In the genomic region with DNA sequence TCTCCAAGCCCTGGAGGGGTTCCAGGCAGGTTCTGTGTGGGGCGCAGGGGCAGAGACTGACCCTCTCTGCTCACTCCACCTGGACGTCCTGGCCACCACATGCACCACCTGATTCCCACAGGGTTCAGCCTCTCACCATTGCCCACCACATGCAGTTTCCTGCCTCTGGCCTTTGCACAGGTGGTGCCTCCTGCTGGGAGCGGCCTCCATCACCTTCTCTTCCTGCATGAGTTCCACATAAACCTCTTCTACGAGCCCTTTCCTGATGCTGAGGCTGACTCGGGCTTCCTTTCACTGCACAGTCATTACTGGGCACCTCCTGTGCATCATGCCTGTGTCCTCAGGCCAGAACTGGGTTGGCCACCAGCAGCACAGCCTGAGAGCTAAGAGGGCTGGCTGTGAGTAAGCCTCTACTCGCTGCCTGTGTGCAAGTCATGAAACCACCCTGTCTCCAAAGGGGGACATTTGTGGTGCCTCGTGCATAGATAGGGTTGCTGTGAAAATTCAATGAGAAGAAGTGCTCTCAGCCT, we compare ENCODE assay signal across 36 cellular contexts. TPM values are rescaled to one million over a fixed set of nuclear protein-coding genes. Genes with fewer than 3 reads are reported as not detected.
DNase-seq lines count a peak whose midpoint lies in the region; ATAC-seq, FAIRE-seq and TF ChIP-seq lines count a peak whose summit lies in the region.
"Had no signal": no experiment of that assay in that cellular context is flagged by ENCODE, and none has a peak within 500 bp of the region (broad histone marks: within the 10 kb centered on the region; RNA-seq: fewer than 3 reads in every experiment).

No MANE protein-coding gene starts in this region.

- no peaks in the 10 kb centered on the region for H3K9me3 Mint-ChIP-seq in neural progenitor cell
- H3K9me3 Mint-ChIP-seq: activated naive CD8-positive, alpha-beta T cell treated with anti-CD3 and anti-CD28 coated beads for 36 hours; activated T-helper 2 cell treated with anti-CD3 and anti-CD28 coated beads, Interferon-gamma antibody, Interleukin-2, Interleukin-4, amounts not matched to agents 10 μg/mL and 5 μg/mL and 100 μg/mL, durations not matched to agents 14 hours and 24 hours and 36 hours; neural crest cell; T-helper 1 cell treated with Interleukin-12 subunit alpha and Interleukin-12 subunit beta and Interleukin-4 antibody, amounts not matched to agents 30 μg/mL and 1 μg/mL, for 36 hours had no signal

- RAD21 ChIA-PET in GM12878 (lab: Charles Lee; ENCODE audit: unreplicated experiment): no interaction called here

- H3K9me3 ChIP-seq in GM12878 (replicated peaks; ENCODE audit: control insufficient read depth, insufficient read depth, low read length) (no peaks in the 10 kb centered on the region), neural progenitor cell (ENCODE audit: low read depth) (no peaks in the 10 kb centered on the region)
- H3K9me3 ChIP-seq: BLaER1 treated with 17β-estradiol and CSF1 and Interleukin-3, amounts not matched to agents 10 nM and 100 nM; Caco-2; left ventricle myocardium inferior; spleen; stomach; thyroid gland; uterus had no signal

- no peaks in the 10 kb centered on the region for H3K4me1 ChIP-seq in GM12878 (ENCODE audit: control insufficient read depth, insufficient read depth, low read length)
- H3K4me1 ChIP-seq in neural progenitor cell: no peaks in the 10 kb centered on the region
- H3K4me1 ChIP-seq: Caco-2, left ventricle myocardium inferior, spleen, stomach, thyroid gland, uterus had no signal

- H4K20me1 ChIP-seq in GM12878 (ENCODE audit: control insufficient read depth, insufficient read depth) (no peaks in the 10 kb centered on the region), neural progenitor cell (ENCODE audit: low read depth) (no peaks in the 10 kb centered on the region)

- TF ChIP-seq CTCF in GM12878 (IDR thresholded peaks at IDR 0.05 in 2 of 3, conservative IDR thresholded peaks at IDR 0.05 in 1 of 3; ENCODE audit: control insufficient read depth in 2 of 3, extremely low read depth in 1 of 3, insufficient read depth in 1 of 3, low read depth in 3 of 3, low read length in 3 of 3) (no peak), neural progenitor cell (IDR thresholded peaks at IDR 0.05) (no peak)

- H3K27me3 Mint-ChIP-seq in neural progenitor cell (ENCODE audit: insufficient read depth, low read depth): peaks cover 4% of the 10 kb centered on the region
- H3K27me3 Mint-ChIP-seq: activated CD4-positive, alpha-beta T cell treated with anti-CD3 and anti-CD28 coated beads for 36 hours; activated naive CD8-positive, alpha-beta T cell treated with anti-CD3 and anti-CD28 coated beads for 36 hours had no signal

- SMC1A ChIA-PET in GM12878 (lab: Charles Lee; ENCODE audit: uncharacterized antibody, unreplicated experiment): no interaction called here

- BruUV-seq in GM12878 (replicated peaks; lab: Mats Ljungman, UMichigan): no TSS peak

- H3K4me3 Mint-ChIP-seq in neural progenitor cell: no peak overlapping the region
- H3K4me3 Mint-ChIP-seq: activated CD4-positive, alpha-beta T cell treated with anti-CD3 and anti-CD28 coated beads for 36 hours; activated naive CD8-positive, alpha-beta T cell treated with anti-CD3 and anti-CD28 coated beads for 36 hours; neural crest cell; T-helper 1 cell treated with Interleukin-12 subunit alpha and Interleukin-12 subunit beta and Interleukin-4 antibody, amounts not matched to agents 30 μg/mL and 1 μg/mL, for 36 hours had no signal

- ATAC-seq in GM12878: no peak
- no peak for ATAC-seq in GM18868 (IDR thresholded peaks at IDR 0.05; ENCODE audit: unreplicated experiment)
- ATAC-seq: Right ventricle myocardium inferior had no signal

- no peak overlapping the region for H3K4me2 ChIP-seq in GM12878 (ENCODE audit: control insufficient read depth, insufficient read depth)
- H3K4me2 ChIP-seq in neural progenitor cell: no peak overlapping the region
- H3K4me2 ChIP-seq: PC-9 had no signal

- no peak for FAIRE-seq in GM12878 (lab: Jason Lieb, UNC)
- FAIRE-seq: colon, endothelial cell of umbilical vein, G401.6, islet of Langerhans had no signal

- CTCF ChIA-PET in GM12878 (lab: Yijun Ruan, JAX): no interaction called here

- intact Hi-C loops in GM12878 (cut with micrococcal nuclease; ENCODE audit: unreplicated experiment): no loop called here

- H2AFZ ChIP-seq in GM12878 (ENCODE audit: control insufficient read depth, low read depth, low read length) (no peak overlapping the region), neural progenitor cell (replicated peaks) (no peak overlapping the region)
- H2AFZ ChIP-seq: PC-9 had no signal

- TF ChIP-seq RAD21 in GM12878 (IDR thresholded peaks at IDR 0.05; ENCODE audit: insufficient read depth, low read depth, low read length): no peak

- H3K27ac Mint-ChIP-seq in neural progenitor cell: peak overlapping the region; percentile 19
- H3K27ac Mint-ChIP-seq: activated CD4-positive, alpha-beta T cell treated with anti-CD3 and anti-CD28 coated beads for 36 hours; activated naive CD8-positive, alpha-beta T cell treated with anti-CD3 and anti-CD28 coated beads for 36 hours; activated T-helper 2 cell treated with anti-CD3 and anti-CD28 coated beads, Interferon-gamma antibody, Interleukin-2, Interleukin-4, amounts not matched to agents 10 μg/mL and 5 μg/mL and 100 μg/mL, durations not matched to agents 14 hours and 24 hours and 36 hours; T-helper 1 cell treated with Interleukin-12 subunit alpha and Interleukin-12 subunit beta and Interleukin-4 antibody, amounts not matched to agents 30 μg/mL and 1 μg/mL, for 36 hours had no signal

- no peaks in the 10 kb centered on the region for H3K36me3 Mint-ChIP-seq in neural progenitor cell

- in situ Hi-C loops in GM12878 (cut with MboI): no loop called here

- H3K36me3 ChIP-seq in GM12878 (ENCODE audit: control insufficient read depth in 2 of 2, insufficient read depth in 2 of 2, low read length in 1 of 2): peaks cover 0 to 1% of the 10 kb centered on the region in 2 experiments; a peak in 3 of 4 replicates
- H3K36me3 ChIP-seq in neural progenitor cell: no peaks in the 10 kb centered on the region
- H3K36me3 ChIP-seq: uterus had no signal

- H3K4me3 ChIP-seq in GM12878 (no peak overlapping the region), neural progenitor cell (no peak overlapping the region)
- H3K4me3 ChIP-seq: BLaER1 treated with 17β-estradiol and CSF1 and Interleukin-3, amounts not matched to agents 10 nM and 100 nM; left ventricle myocardium inferior; PC-9; spleen; stomach; thyroid gland; uterus had no signal

- H3K9ac ChIP-seq in GM12878 (ENCODE audit: control insufficient read depth, insufficient read depth, low read length) (no peak overlapping the region), neural progenitor cell (no peak overlapping the region)
- H3K9ac ChIP-seq: BLaER1 treated with 17β-estradiol and CSF1 and Interleukin-3, amounts not matched to agents 10 nM and 100 nM had no signal

- TF ChIP-seq POLR2A in GM12878 (IDR thresholded peaks at IDR 0.05; ENCODE audit: low read depth, low read length): 0 out of 2 replicates have a peak, but pooled peaks have one; percentile 21

- no peaks in the 10 kb centered on the region for H3F3A ChIP-seq in neural progenitor cell (ENCODE audit: low read depth)

- H3K4me1 Mint-ChIP-seq in neural progenitor cell: no peaks in the 10 kb centered on the region
- H3K4me1 Mint-ChIP-seq: activated CD4-positive, alpha-beta T cell treated with anti-CD3 and anti-CD28 coated beads for 36 hours; activated naive CD8-positive, alpha-beta T cell treated with anti-CD3 and anti-CD28 coated beads for 36 hours; neural crest cell had no signal

- no peak for TF ChIP-seq EP300 in GM12878 (IDR thresholded peaks at IDR 0.05; ENCODE audit: borderline replicate concordance in 1 of 2, control insufficient read depth in 1 of 2, low read depth in 2 of 2, low read length in 2 of 2)

- 87% methylated on average over 7 of the region's 7 CpGs for WGBS in GM12878 (ENCODE audit: insufficient coverage, insufficient replicate concordance, low lambda C conversion rate, missing lambda C conversion rate)

- H3K27me3 ChIP-seq in GM12878 (replicated peaks in 1 of 2; ENCODE audit: control insufficient read depth in 2 of 2, insufficient read depth in 2 of 2, low read length in 1 of 2) (no peaks in the 10 kb centered on the region), neural progenitor cell (no peaks in the 10 kb centered on the region)
- H3K27me3 ChIP-seq: BLaER1 treated with 17β-estradiol and CSF1 and Interleukin-3, amounts not matched to agents 10 nM and 100 nM; spleen; stomach; thyroid gland; uterus had no signal

- H3K79me2 ChIP-seq in GM12878 (ENCODE audit: control insufficient read depth, insufficient read depth, low read length): no peaks in the 10 kb centered on the region
- H3K79me2 ChIP-seq in neural progenitor cell (ENCODE audit: low read depth): no peaks in the 10 kb centered on the region

- no peak overlapping the region for H3K27ac ChIP-seq in GM12878 (ENCODE audit: control insufficient read depth, insufficient read depth)
- H3K27ac ChIP-seq in neural progenitor cell: no peak overlapping the region
- H3K27ac ChIP-seq: BLaER1 treated with 17β-estradiol and CSF1 and Interleukin-3, amounts not matched to agents 10 nM and 100 nM; left ventricle myocardium inferior; PC-9; spleen; stomach; thyroid gland; uterus had no signal

- DNase-seq in EH (ENCODE audit: low read depth) (peak; percentile 9), M059J (ENCODE audit: low read depth) (peak; percentile 16), GM12878 (ENCODE audit: low read depth, low spot score) (no peak), neural progenitor cell (ENCODE audit: low spot score) (no peak), Ammon's horn (ENCODE audit: low spot score) (no peak), NCI-H524 treated with DMSO at 0.1 percent for 48 hours (lab: John Stamatoyannopoulos, UW) (no peak)
- DNase-seq: ACHN; activated CD4-positive, alpha-beta T cell treated with anti-CD3 and anti-CD28 coated beads for 36 hours; activated CD8-positive, alpha-beta memory T cell treated with anti-CD3 and anti-CD28 coated beads for 24 hours; activated naive CD8-positive, alpha-beta T cell treated with anti-CD3 and anti-CD28 coated beads for 36 hours; activated T-cell treated with anti-CD3 and anti-CD28 coated beads for 4 hours; anterior cingulate cortex; Caco-2; KG1; left ventricle myocardium inferior; mesendoderm; NCI-H2081; NCI-H526 treated with DMSO at 0.1 percent for 48 hours; NK-92 treated with Interleukin-12 subunit alpha and Interleukin-12 subunit beta, amount 100 ng/mL, for 24 hours; PC-9; spleen; stimulated activated CD4-positive, alpha-beta T cell treated with anti-CD3 and anti-CD28 coated beads, Interleukin-2, amount 100 ng/mL, for 24 hours; stimulated activated CD8-positive, alpha-beta memory T cell treated with anti-CD3 and anti-CD28 coated beads, Interleukin-4, amount 100 ng/mL, for 48 hours; stomach; thyroid gland; uterus had no signal

- POLR2A ChIA-PET in GM12878 (lab: Charles Lee): no interaction called here

RNA-seq across cellular contexts. Expression of a gene that starts 19.9 kb away (rescaled TPM):
- total RNA-seq in M059J (2014; rRNA removed; shearing (Covaris generic)): 22.2 and 28.8 TPM in 2 replicates
- 21.8 and 32.3 TPM in 2 replicates for total RNA-seq in GM12878 (2013; cell fraction: nucleolus; rRNA removed)
- total RNA-seq in GM12878 (2014; rRNA removed) (8.6 and 11.2 TPM in 2 replicates), GM12878 (2014; rRNA removed; fragmentation: Illumina TruSeq; extraction: Trizol) (4.7 TPM in 2 replicates), GM12878 (2021) (14.2 and 14.5 TPM in 2 replicates), neural progenitor cell (ENCODE audit: low replicate concordance) (2.7 and 6.3 TPM in 2 replicates)
- polyA plus RNA-seq in GM12878 (2011; ENCODE audit: low read depth): 4.1 TPM
- polyA plus RNA-seq in GM12878 (2011; rRNA removed) (4.3 and 5.8 TPM in 2 replicates), GM12878 (2014; fragmentation: Illumina TruSeq; extraction: Trizol) (3.2 and 5.1 TPM in 2 replicates), GM12878 (2014; fragmentation: Nextera tagmentation; extraction: Ambion mirVana) (1 to 10 TPM in 1 of 2 experiments, under 1 TPM in 1; 0.47 to 1.2 TPM), GM12878 (2014; rRNA removed) (10.5 and 10.8 TPM in 2 replicates), GM12878 (2016; fragmentation: Nextera tagmentation; extraction: Ambion mirVana) (1 to 10 TPM; 8.2 to 8.8 TPM)
- polyA plus RNA-seq in GM12878 (2011; cell fraction: cytosol; rRNA removed): 8.8 and 11.6 TPM in 2 replicates
- 31.8 and 33.9 TPM in 2 replicates for polyA plus RNA-seq in GM12878 (2011; cell fraction: nucleus; rRNA removed)
- polyA plus RNA-seq in GM12878 (2012): 9.3 and 9.4 TPM in 2 replicates
- 10.6 and 12.5 TPM in 2 replicates for polyA minus RNA-seq in GM12878 (2011; rRNA and poly(A)+ RNA removed)
- polyA minus RNA-seq in GM12878 (2011; cell fraction: cytosol; rRNA and poly(A)+ RNA removed): 5.1 and 6.3 TPM in 2 replicates
- 7.6 and 10.3 TPM in 2 replicates for polyA minus RNA-seq in GM12878 (2011; cell fraction: nucleus; rRNA and poly(A)+ RNA removed)

RNA-seq across cellular contexts. Expression of a gene that starts 45.6 kb away (rescaled TPM):
- total RNA-seq in M059J (2014; rRNA removed; shearing (Covaris generic)): 121 and 163 TPM in 2 replicates
- total RNA-seq in GM12878 (2013; cell fraction: nucleolus; rRNA removed): 11.5 and 11.9 TPM in 2 replicates
- total RNA-seq in GM12878 (2014; rRNA removed): 48.5 and 50.6 TPM in 2 replicates
- total RNA-seq in GM12878 (2014; rRNA removed; fragmentation: Illumina TruSeq; extraction: Trizol): 54.8 and 56.9 TPM in 2 replicates
- total RNA-seq in GM12878 (2021): 105 TPM in 2 replicates
- 76.4 TPM for polyA plus RNA-seq in GM12878 (2011; ENCODE audit: low read depth)
- 97.5 and 99.4 TPM in 2 replicates for polyA plus RNA-seq in GM12878 (2011; rRNA removed)
- polyA plus RNA-seq in GM12878 (2011; cell fraction: cytosol; rRNA removed): 61.4 and 95.3 TPM in 2 replicates
- polyA plus RNA-seq in GM12878 (2011; cell fraction: nucleus; rRNA removed): 50.2 and 76.3 TPM in 2 replicates
- 107 and 111 TPM in 2 replicates for polyA plus RNA-seq in GM12878 (2012)
- polyA plus RNA-seq in GM12878 (2014; fragmentation: Illumina TruSeq; extraction: Trizol): 69.3 and 70.2 TPM in 2 replicates
- 10 to 100 TPM; 18.7 to 38.0 TPM for polyA plus RNA-seq in GM12878 (2014; fragmentation: Nextera tagmentation; extraction: Ambion mirVana)
- 103 and 105 TPM in 2 replicates for polyA plus RNA-seq in GM12878 (2014; rRNA removed)
- polyA plus RNA-seq in GM12878 (2016; fragmentation: Nextera tagmentation; extraction: Ambion mirVana): 10 to 100 TPM; 92.3 to 92.8 TPM
- polyA minus RNA-seq in GM12878 (2011; rRNA and poly(A)+ RNA removed): 19.4 and 21.8 TPM in 2 replicates
- polyA minus RNA-seq in GM12878 (2011; cell fraction: cytosol; rRNA and poly(A)+ RNA removed): 9.2 and 14.2 TPM in 2 replicates
- polyA minus RNA-seq in GM12878 (2011; cell fraction: nucleus; rRNA and poly(A)+ RNA removed): 12.5 and 17.5 TPM in 2 replicates
- total RNA-seq in neural progenitor cell (ENCODE audit: low replicate concordance): 162 and 178 TPM in 2 replicates

Comparison
In these comparisons a context has a peak if more than half of its experiments do, and no peak if none do; other contexts are left out.
1. DNase-seq: peak in EH (single experiment) and M059J (single experiment); none in GM12878 (single experiment), neural progenitor cell (single experiment), Ammon's horn (single experiment) and NCI-H524 treated with DMSO at 0.1 percent for 48 hours (single experiment).